Comparison of ENCODE assay signal across 25 cellular contexts in the genomic region with DNA sequence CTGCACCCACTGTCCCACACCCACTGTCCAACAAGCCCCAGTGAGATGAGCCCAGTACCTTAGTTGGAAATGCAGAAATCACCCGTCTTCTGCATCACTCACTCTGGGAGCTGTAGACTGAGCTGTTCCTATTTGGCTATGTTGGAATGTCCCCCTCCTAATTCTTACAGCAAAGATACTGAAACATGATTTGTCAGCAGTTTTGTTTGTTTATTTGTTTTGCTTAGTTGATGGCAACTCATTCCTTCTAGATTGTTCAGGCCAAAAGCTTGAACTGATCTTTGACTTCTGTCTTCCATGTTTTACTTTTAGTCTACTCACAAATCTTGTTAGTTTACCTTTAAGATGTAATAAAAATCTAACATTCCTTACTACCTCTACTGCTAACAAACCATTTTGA.
A peak's percentile ranks its signal among the peaks of the same experiment; 100 is the strongest.
DNase-seq lines count a peak whose midpoint lies in the region; ATAC-seq, FAIRE-seq and TF ChIP-seq lines count a peak whose summit lies in the region.
"Had no signal": no experiment of that assay in that cellular context is flagged by ENCODE, and none has a peak within 500 bp of the region (broad histone marks: within the 10 kb centered on the region; RNA-seq: fewer than 3 reads in every experiment).

No MANE protein-coding gene starts in this region.

- H3K9me3 Mint-ChIP-seq in effector memory CD8-positive, alpha-beta T cell, result peaks cover 12 to 18% of the 10 kb centered on the region in 2 donors

- H3K27ac Mint-ChIP-seq in effector memory CD8-positive, alpha-beta T cell, result no peak overlapping the region
- H3K27ac Mint-ChIP-seq: CD14-positive monocyte; CD4-positive, alpha-beta memory T cell; CD4-positive, CD25-positive, alpha-beta regulatory T cell; CD8-positive, alpha-beta memory T cell had no signal

- H3K9me1 ChIP-seq in K562 (ENCODE audit: control insufficient read depth, insufficient read depth, low read length), result no peaks in the 10 kb centered on the region

- no peak overlapping the region for H3K4me3 ChIP-seq in HepG2 (replicated peaks in 1 of 3; ENCODE audit: insufficient read depth in 1 of 3, low read depth in 2 of 3, low read length in 3 of 3)
- no peak overlapping the region for H3K4me3 ChIP-seq in right lobe of liver
- H3K4me3 ChIP-seq in K562, result no peak overlapping the region
- H3K4me3 ChIP-seq: BLaER1, GM12878 had no signal

- intact Hi-C loops in HepG2 (cut with micrococcal nuclease; ENCODE audit: unreplicated experiment) (no loop called here), right lobe of liver (cut with DNase I) (no loop called here), K562 (cut with micrococcal nuclease) (no loop called here)

- ATAC-seq in HepG2, result no peak
- ATAC-seq in right lobe of liver, result no peak
- no peak for ATAC-seq in K562
- no peak for ATAC-seq in GM21367 (IDR thresholded peaks at IDR 0.05; ENCODE audit: unreplicated experiment)
- ATAC-seq in effector memory CD8-positive, alpha-beta T cell (replicated peaks), result no peak
- ATAC-seq: GM12878 had no signal

- in situ Hi-C loops in HepG2 (cut with HindIII; ENCODE audit: extremely low pct_ligation_motif_present, low pct_unique_long_range_greater_than_20kb), result no loop called here
- in situ Hi-C loops in K562 (cut with MboI), result no loop called here

- H3K4me2 ChIP-seq in HepG2 (ENCODE audit: low read depth, low read length) (no peak overlapping the region), K562 (ENCODE audit: insufficient read depth, low read length) (no peak overlapping the region)
- H3K4me2 ChIP-seq: BLaER1 had no signal

- H3K79me2 ChIP-seq in HepG2 (ENCODE audit: insufficient read depth, low read length) (no peaks in the 10 kb centered on the region), K562 (ENCODE audit: control insufficient read depth, insufficient read depth, low read length) (no peaks in the 10 kb centered on the region)

- no peaks in the 10 kb centered on the region for H3K4me1 Mint-ChIP-seq in effector memory CD8-positive, alpha-beta T cell (ENCODE audit: low read depth in 2 of 2)
- H3K4me1 Mint-ChIP-seq: CD14-positive monocyte; CD4-positive, alpha-beta memory T cell; CD4-positive, CD25-positive, alpha-beta regulatory T cell; CD8-positive, alpha-beta memory T cell had no signal

- TF ChIP-seq RAD21 in HepG2 (CRISPR knock-in tag; IDR thresholded peaks at IDR 0.05) (no peak), K562 (CRISPR knock-in tag; conservative IDR thresholded peaks at IDR 0.05 in 1 of 2, IDR thresholded peaks at IDR 0.05 in 1 of 2) (no peak)

- H3K9me3 ChIP-seq in HepG2 (ENCODE audit: low read length) (peaks cover 8% of the 10 kb centered on the region), right lobe of liver (no peaks in the 10 kb centered on the region), K562 (replicated peaks; ENCODE audit: control insufficient read depth, insufficient read depth, low read depth, low read length) (no peaks in the 10 kb centered on the region)
- H3K9me3 ChIP-seq: BE2C, BLaER1 had no signal

- H3K36me3 ChIP-seq in HepG2 (replicated peaks in 1 of 2; ENCODE audit: control insufficient read depth in 1 of 2, insufficient read depth in 2 of 2, low read length in 2 of 2), result no peaks in the 10 kb centered on the region
- no peaks in the 10 kb centered on the region for H3K36me3 ChIP-seq in right lobe of liver
- no peaks in the 10 kb centered on the region for H3K36me3 ChIP-seq in K562 (ENCODE audit: control insufficient read depth, insufficient read depth, low read length)
- H3K36me3 ChIP-seq: BE2C, BLaER1 had no signal

- POLR2A ChIA-PET in HepG2 (lab: Yijun Ruan, JAX), result no interaction called here
- POLR2A ChIA-PET in K562 (lab: Yijun Ruan, JAX), result no interaction called here

- DNase-seq in HepG2 (ENCODE audit: low spot score) (no peak), right lobe of liver (no peak), K562 (ENCODE audit: extremely low read depth in 1 of 4, low spot score in 3 of 4) (no peak)
- DNase-seq in effector memory CD8-positive, alpha-beta T cell, result no peak
- DNase-seq: ACHN; BE2C; C1 segment of cervical spinal cord; CD4-positive, alpha-beta memory T cell; CD4-positive, CD25-positive, alpha-beta regulatory T cell; CD8-positive, alpha-beta memory T cell; COR-L47; DMS 273 treated with DMSO at 0.1 percent for 48 hours; DMS153; DMS53; DMS79; DND-41; EL; GDM1 had no signal

- TF ChIP-seq CTCF in HepG2 (CRISPR knock-in tag; IDR thresholded peaks at IDR 0.05) (no peak), right lobe of liver (IDR thresholded peaks at IDR 0.05) (no peak), K562 (IDR thresholded peaks at IDR 0.05 in 2 of 3, conservative IDR thresholded peaks at IDR 0.05 in 1 of 3; ENCODE audit: insufficient read depth in 2 of 3, low read depth in 1 of 3, low read length in 3 of 3) (no peak)

- H3K36me3 Mint-ChIP-seq in effector memory CD8-positive, alpha-beta T cell (ENCODE audit: insufficient read depth), result no peaks in the 10 kb centered on the region
- H3K36me3 Mint-ChIP-seq: CD14-positive monocyte; CD4-positive, CD25-positive, alpha-beta regulatory T cell; CD8-positive, alpha-beta memory T cell had no signal

- CTCF ChIA-PET in HepG2 (lab: Yijun Ruan, JAX; ENCODE audit: low intra/inter-chr PET ratio, low total read pairs), result no interaction called here
- CTCF ChIA-PET in K562 (lab: Yijun Ruan, JAX; ENCODE audit: low intra/inter-chr PET ratio), result no interaction called here

- TF ChIP-seq POLR2A in HepG2 (IDR thresholded peaks at IDR 0.05; ENCODE audit: insufficient read depth in 1 of 2, low read depth in 2 of 2, low read length in 2 of 2) (no peak), right lobe of liver (IDR thresholded peaks at IDR 0.05) (no peak), K562 (conservative IDR thresholded peaks at IDR 0.05) (no peak)

- no peak overlapping the region for H3K4me3 Mint-ChIP-seq in effector memory CD8-positive, alpha-beta T cell
- H3K4me3 Mint-ChIP-seq: CD14-positive monocyte; CD4-positive, alpha-beta memory T cell; CD4-positive, CD25-positive, alpha-beta regulatory T cell; CD8-positive, alpha-beta memory T cell had no signal

- FAIRE-seq in HepG2 (lab: Jason Lieb, UNC) (no peak), K562 (lab: Jason Lieb, UNC) (no peak)
- FAIRE-seq: GM12878, GM12892, GM18507 had no signal

- H3K27me3 Mint-ChIP-seq in effector memory CD8-positive, alpha-beta T cell, result no peaks in the 10 kb centered on the region
- H3K27me3 Mint-ChIP-seq: CD4-positive, alpha-beta memory T cell; CD4-positive, CD25-positive, alpha-beta regulatory T cell; CD8-positive, alpha-beta memory T cell had no signal

- H3K4me1 ChIP-seq in HepG2 (ENCODE audit: insufficient read depth, low read length) (no peaks in the 10 kb centered on the region), right lobe of liver (no peaks in the 10 kb centered on the region), K562 (replicated peaks in 1 of 2; ENCODE audit: control insufficient read depth in 2 of 2, insufficient read depth in 2 of 2, low read length in 2 of 2) (no peaks in the 10 kb centered on the region)
- H3K4me1 ChIP-seq: BE2C, BLaER1 had no signal

- BruUV-seq in HepG2 (replicated peaks; lab: Mats Ljungman, UMichigan) (no TSS peak), K562 (replicated peaks; lab: Mats Ljungman, UMichigan) (no TSS peak)

- no peak overlapping the region for H3K9ac ChIP-seq in HepG2 (ENCODE audit: insufficient read depth, low read depth, low read length)
- no peak overlapping the region for H3K9ac ChIP-seq in K562 (ENCODE audit: insufficient read depth in 1 of 2, low read depth in 2 of 2, low read length in 2 of 2)
- H3K9ac ChIP-seq: BLaER1 had no signal

- no peak overlapping the region for H2AFZ ChIP-seq in HepG2 (ENCODE audit: low read length)
- H2AFZ ChIP-seq in K562 (ENCODE audit: low read depth, low read length), result no peak overlapping the region

- TF ChIP-seq EP300 in HepG2 (IDR thresholded peaks at IDR 0.05; ENCODE audit: low read depth in 2 of 2, low read length in 2 of 2) (no peak), HepG2 (CRISPR knock-in tag; IDR thresholded peaks at IDR 0.05; ENCODE audit: borderline replicate concordance) (no peak), K562 (IDR thresholded peaks at IDR 0.05; ENCODE audit: low read length) (no peak)

- H3K27me3 ChIP-seq in HepG2 (ENCODE audit: control insufficient read depth in 1 of 2, insufficient read depth in 2 of 2, low read length in 2 of 2) (no peaks in the 10 kb centered on the region), right lobe of liver (no peaks in the 10 kb centered on the region), K562 (ENCODE audit: control insufficient read depth in 2 of 2, insufficient read depth in 2 of 2, low read length in 2 of 2) (no peaks in the 10 kb centered on the region)
- H3K27me3 ChIP-seq: BE2C, BLaER1 had no signal

- H4K20me1 ChIP-seq in HepG2 (ENCODE audit: insufficient read depth, low read length) (no peaks in the 10 kb centered on the region), K562 (replicated peaks; ENCODE audit: control insufficient read depth, insufficient read depth, low read length) (no peaks in the 10 kb centered on the region)
- H4K20me1 ChIP-seq: BLaER1 had no signal

- 20% methylated on average over 1 of the region's 1 CpG for WGBS in HepG2 (ENCODE audit: low lambda C conversion rate)
- 86% methylated on average over 1 of the region's 1 CpG for WGBS in right lobe of liver (ENCODE audit: insufficient coverage, low coverage, low lambda C conversion rate, missing lambda C conversion rate)
- WGBS in K562 (ENCODE audit: insufficient coverage, low coverage, missing lambda C conversion rate), result 10% methylated on average over 1 of the region's 1 CpG

- H3K27ac ChIP-seq in HepG2 (ENCODE audit: extremely low read length, insufficient read depth, low read length) (no peak overlapping the region), right lobe of liver (no peak overlapping the region), K562 (ENCODE audit: extremely low read depth, low read depth, low read length) (no peak overlapping the region)
- H3K27ac ChIP-seq: 22Rv1, BLaER1 had no signal

TF ChIP-seq in HepG2, 621 proteins besides CTCF, POLR2A, EP300 and RAD21 (continues in another document):
- no peak for TF ChIP-seq ZFP36 (IDR thresholded peaks at IDR 0.05; ENCODE audit: borderline replicate concordance, low read depth, low read length, partially characterized antibody)
- no peak for TF ChIP-seq SP140L (CRISPR knock-in tag; IDR thresholded peaks at IDR 0.05; ENCODE audit: borderline replicate concordance)
- no peak for TF ChIP-seq NAIF1 (CRISPR knock-in tag; IDR thresholded peaks at IDR 0.05; ENCODE audit: borderline replicate concordance)
- no peak for TF ChIP-seq HNRNPH1 (optimal IDR thresholded peaks at IDR 0.05; ENCODE audit: low read depth, low read length)
- no peak for TF ChIP-seq SKI (IDR thresholded peaks at IDR 0.05; ENCODE audit: partially characterized antibody)

TF ChIP-seq in K562, 482 proteins besides CTCF, POLR2A, EP300 and RAD21:
- TF ChIP-seq SAFB2 (IDR thresholded peaks at IDR 0.05; ENCODE audit: borderline replicate concordance, low read depth, low read length, severe bottlenecking), result no peak
- peak; percentile 38; the same call in 1 of the 2 replicates for TF ChIP-seq ZNF316 (IDR thresholded peaks at IDR 0.05)
TF ChIP-seq in K562: peak in this region for 1.

Comparison
In these comparisons a context has a peak if more than half of its experiments do, and no peak if none do; other contexts are left out.
1. Of the 241 proteins assayed by ChIP-seq in both HepG2 and K562: peak only in HepG2: MAFF and MAFK; only in K562: none; in both: none; in neither: 239.